Comparison of ENCODE assay signal across 27 cellular contexts in the genomic region with DNA sequence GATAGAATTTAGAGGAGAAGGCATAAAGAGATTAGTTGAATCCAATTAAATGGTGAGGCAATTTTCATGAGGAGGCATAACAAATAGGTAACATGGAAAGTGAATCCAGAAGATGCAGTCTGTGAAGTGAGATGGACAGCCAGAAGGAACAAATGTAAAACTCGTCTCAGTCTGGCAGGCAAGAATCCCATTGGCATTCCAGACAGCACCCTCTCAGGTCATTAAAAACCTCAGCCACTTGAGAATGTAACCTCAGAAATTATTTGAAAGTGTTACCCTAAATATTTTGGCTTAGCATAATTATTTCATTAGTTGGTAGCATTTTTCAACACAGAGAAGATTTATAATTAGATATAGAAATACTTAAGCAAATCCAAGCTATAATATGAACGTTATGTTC.
"Had no signal": no experiment of that assay in that cellular context is flagged by ENCODE, and none has a peak within 500 bp of the region (broad histone marks: within the 10 kb centered on the region; RNA-seq: fewer than 3 reads in every experiment).

No MANE protein-coding gene starts in this region.

- H2AFZ ChIP-seq: neural progenitor cell, parathyroid adenoma had no signal

- H3K27ac ChIP-seq: neural progenitor cell, ovary, parathyroid adenoma, psoas muscle, right lobe of liver, sigmoid colon, skin epidermis, spleen, stomach, thoracic aorta, thyroid gland, tibial nerve, upper lobe of left lung, vagina had no signal

- H3K4me3 ChIP-seq: neural progenitor cell, ovary, psoas muscle, right lobe of liver, sigmoid colon, skin epidermis, smooth muscle cell, spleen, stomach, thoracic aorta, thyroid gland, tibial nerve, upper lobe of left lung, vagina had no signal

- H3K4me1 ChIP-seq: neural progenitor cell, parathyroid adenoma, psoas muscle, right lobe of liver, sigmoid colon, spleen, stomach, thyroid gland, tibial nerve, upper lobe of left lung, vagina had no signal

- H3K27me3 ChIP-seq: neural progenitor cell, ovary, right lobe of liver, sigmoid colon, spleen, stomach, thyroid gland, tibial nerve, upper lobe of left lung, vagina had no signal

- H3K4me2 ChIP-seq: neural progenitor cell, smooth muscle cell had no signal

- H3K9me3 ChIP-seq: ovary, psoas muscle, right lobe of liver, sigmoid colon, stomach, thoracic aorta, thyroid gland, vagina had no signal

- H3K79me2 ChIP-seq: parathyroid adenoma had no signal

- H3K36me3 ChIP-seq: neural progenitor cell, ovary, right lobe of liver, sigmoid colon, spleen, stomach, thoracic aorta, thyroid gland, tibial nerve, upper lobe of left lung, vagina had no signal

- DNase-seq: natural killer cell; occipital lobe; ovary; posterior cingulate gyrus; psoas muscle; right cardiac atrium; right lobe of liver; sigmoid colon; spleen; stimulated activated CD4-positive, alpha-beta T cell treated with anti-CD3 and anti-CD28 coated beads, Interleukin-12 subunit alpha, Interleukin-12 subunit beta, amount 100 ng/mL, for 4 hours; stimulated activated CD4-positive, alpha-beta T cell treated with anti-CD3 and anti-CD28 coated beads, Interleukin-1b, Interleukin-23, amount 100 ng/mL, for 48 hours; stimulated activated CD4-positive, alpha-beta T cell treated with anti-CD3 and anti-CD28 coated beads, Interleukin-4, amount 100 ng/mL, for 1 hour; stimulated activated CD4-positive, alpha-beta T cell treated with anti-CD3 and anti-CD28 coated beads, Interleukin-4, amount 100 ng/mL, for 4 hours; stimulated activated CD8-positive, alpha-beta memory T cell treated with anti-CD3 and anti-CD28 coated beads, Interleukin-4, amount 100 ng/mL, for 48 hours; stimulated activated naive CD4-positive, alpha-beta T cell; stomach; thyroid gland; trophoblast cell; upper lobe of left lung had no signal

- ATAC-seq: natural killer cell; psoas muscle; right cardiac atrium; stimulated activated memory B cell treated with anti-CD40 and anti-IgM and Interleukin-4, amounts not matched to agents 10 μg/mL and 1 μg/mL and 100 μg/mL, for 72 hours had no signal

- H3K9ac ChIP-seq: neural progenitor cell, parathyroid adenoma had no signal
